ENCODE assay signal across 8 cellular contexts in genomic region chr2:48529189-48529588, GRCh38. TPM values are rescaled to one million over a fixed set of nuclear protein-coding genes. Genes with fewer than 3 reads are reported as not detected.
DNase-seq lines count a peak whose midpoint lies in the region; ATAC-seq and TF ChIP-seq lines count a peak whose summit lies in the region.

No MANE protein-coding gene starts in this region.

- no peak for TF ChIP-seq CTCF in Panc1 (IDR thresholded peaks at IDR 0.05)
- TF ChIP-seq CTCF in tibial artery (IDR thresholded peaks at IDR 0.05): no peak

- H3K4me1 Mint-ChIP-seq in activated CD4-positive, alpha-beta T cell treated with anti-CD3 and anti-CD28 coated beads, Interleukin-2, amount 10 ng/mL, durations not matched to agents 24 days and 14 days: peaks cover 15% of the 10 kb centered on the region

- no TSS peak for BruUV-seq in Panc1 (replicated peaks; lab: Mats Ljungman, UMichigan)

- no peak for DNase-seq in activated CD4-positive, alpha-beta T cell treated with anti-CD3 and anti-CD28 coated beads, Interleukin-2, amount 10 ng/mL, durations not matched to agents 24 days and 14 days
- DNase-seq in activated CD4-positive, alpha-beta T cell treated with anti-CD3 and anti-CD28 coated beads, Interleukin-2, amount 50 U/mL, for 1 hour: no peak
- DNase-seq in Panc1 (ENCODE audit: low read depth, low spot score) (no peak), iPS-NIHi7 (ENCODE audit: extremely low spot score) (peak; percentile 63), tibial artery (peak in 1 of 2 donors; percentile 73), kidney glomerular epithelial cell (lab: John Stamatoyannopoulos, UW) (no peak)

- peaks cover 13% of the 10 kb centered on the region for H3K36me3 Mint-ChIP-seq in activated CD4-positive, alpha-beta T cell treated with anti-CD3 and anti-CD28 coated beads, Interleukin-2, amount 10 ng/mL, durations not matched to agents 24 days and 14 days (ENCODE audit: low read depth)

- POLR2A ChIA-PET in Panc1 (lab: Charles Lee): no interaction called here

- no peaks in the 10 kb centered on the region for H3K9me3 ChIP-seq in Panc1 (ENCODE audit: control insufficient read depth, insufficient read depth, low read depth, low read length)
- no peaks in the 10 kb centered on the region for H3K9me3 ChIP-seq in tibial artery

- H3K4me1 ChIP-seq in Panc1 (ENCODE audit: control insufficient read depth, insufficient read depth, low read length) (peaks cover 9% of the 10 kb centered on the region), tibial artery (peaks cover 0 to 44% (median 15%) of the 10 kb centered on the region in 4 donors)

- H3K27ac ChIP-seq in Panc1 (ENCODE audit: low read length): no peak overlapping the region
- peak overlapping the region; percentile 82 to 84 for H3K27ac ChIP-seq in tibial artery

- H3K27ac Mint-ChIP-seq in activated CD4-positive, alpha-beta T cell treated with anti-CD3 and anti-CD28 coated beads, Interleukin-2, amount 10 ng/mL, durations not matched to agents 24 days and 14 days: no peak overlapping the region

- H3K36me3 ChIP-seq in Panc1 (ENCODE audit: control insufficient read depth, insufficient read depth, low read length) (no peaks in the 10 kb centered on the region), tibial artery (no peaks in the 10 kb centered on the region)

- in situ Hi-C loops in Panc1 (cut with HindIII; ENCODE audit: low pct_unique_long_range_greater_than_20kb, low sequenced_read_pairs): no loop called here

- CTCF ChIA-PET in Panc1 (lab: Charles Lee): interaction anchor here (0.7 kb wide), 2 partner anchors 14 to 162 kb away, joined by 5 read pairs; no protein-coding TSS in a partner anchor

- H3K27me3 ChIP-seq in Panc1 (ENCODE audit: control insufficient read depth, insufficient read depth, low read length): no peaks in the 10 kb centered on the region
- H3K27me3 ChIP-seq in tibial artery: no peaks in the 10 kb centered on the region

- 0 out of 2 replicates have a peak, but pooled peaks have one; percentile 43 for ATAC-seq in Panc1
- no peak for ATAC-seq in HG03025 (IDR thresholded peaks at IDR 0.05; ENCODE audit: low FRiP score, unreplicated experiment)
- ATAC-seq in HG03175 (IDR thresholded peaks at IDR 0.05; ENCODE audit: unreplicated experiment): no peak

- H3K9me3 Mint-ChIP-seq in activated CD4-positive, alpha-beta T cell treated with anti-CD3 and anti-CD28 coated beads, Interleukin-2, amount 10 ng/mL, durations not matched to agents 24 days and 14 days: no peaks in the 10 kb centered on the region

- peaks cover 6% of the 10 kb centered on the region for H3K27me3 Mint-ChIP-seq in activated CD4-positive, alpha-beta T cell treated with anti-CD3 and anti-CD28 coated beads, Interleukin-2, amount 10 ng/mL, durations not matched to agents 24 days and 14 days

- intact Hi-C loops in activated CD4-positive, alpha-beta T cell treated with anti-CD3 and anti-CD28 coated beads, Interleukin-2, amount 10 ng/mL, durations not matched to agents 24 days and 14 days (cut with micrococcal nuclease): no loop called here
- intact Hi-C loops in Panc1 (cut with micrococcal nuclease; ENCODE audit: unreplicated experiment) (no loop called here), tibial artery (cut with DNase I; ENCODE audit: low total_unique reads) (no loop called here)

- no peak overlapping the region for H3K4me3 ChIP-seq in Panc1 (ENCODE audit: low read depth in 2 of 2, low read length in 2 of 2)
- peak overlapping the region; percentile 66 to 79 for H3K4me3 ChIP-seq in tibial artery

- peak overlapping the region; percentile 93 for H3K4me3 Mint-ChIP-seq in activated CD4-positive, alpha-beta T cell treated with anti-CD3 and anti-CD28 coated beads, Interleukin-2, amount 10 ng/mL, durations not matched to agents 24 days and 14 days

RNA-seq across cellular contexts. Expression of gene STON1, which starts 0.8 kb away (rescaled TPM):
- total RNA-seq in activated CD4-positive, alpha-beta T cell treated with anti-CD3 and anti-CD28 coated beads, Interleukin-2, amount 10 ng/mL, durations not matched to agents 24 days and 14 days: 0.93 and 1.3 TPM in 2 replicates
- total RNA-seq in Panc1 (2021; ENCODE audit: unreplicated experiment): 0.92 TPM
- polyA plus RNA-seq in Panc1 (2012; ENCODE audit: insufficient read length): 0.84 TPM

Comparison
In these comparisons a context has a peak if more than half of its experiments do, and no peak if none do; other contexts are left out.
1. H3K4me3 ChIP-seq: peak in tibial artery (2 of 2); none in Panc1 (0 of 2).